14 cellular contexts compared by ENCODE assay signal in the genomic region with DNA sequence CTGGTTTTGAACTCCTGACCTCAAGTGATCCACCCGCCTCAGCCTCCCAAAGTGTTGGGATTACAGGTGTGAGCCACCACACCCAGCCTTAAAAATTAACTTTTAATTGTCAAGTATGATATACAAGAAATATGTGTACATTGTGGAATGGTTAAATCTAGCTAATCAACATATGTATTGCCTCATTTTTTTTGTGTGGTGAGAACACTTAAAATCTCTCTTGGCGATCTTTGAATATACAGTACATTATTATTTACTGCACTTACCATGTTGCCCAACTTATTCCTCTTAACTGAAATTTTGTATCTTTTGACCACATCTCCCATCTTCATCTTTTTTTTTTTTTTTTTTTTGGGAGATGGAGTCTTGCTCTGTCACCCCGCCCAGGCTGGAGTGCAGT. TPM values are rescaled to one million over a fixed set of nuclear protein-coding genes. Genes with fewer than 3 reads are reported as not detected.
DNase-seq lines count a peak whose midpoint lies in the region; ATAC-seq and TF ChIP-seq lines count a peak whose summit lies in the region.
"Had no signal": no experiment of that assay in that cellular context is flagged by ENCODE, and none has a peak within 500 bp of the region (broad histone marks: within the 10 kb centered on the region; RNA-seq: fewer than 3 reads in every experiment).

No MANE protein-coding gene starts in this region.

- H3K4me3 ChIP-seq in GM23338 (no peak overlapping the region), SJSA1 (no peak overlapping the region), fibroblast of villous mesenchyme (ENCODE audit: low read depth, low read length) (no peak overlapping the region), stomach (no peak overlapping the region)
- H3K4me3 ChIP-seq: BLaER1 had no signal

- DNase-seq in GM23338 (ENCODE audit: low spot score) = no peak
- DNase-seq in SJSA1 (ENCODE audit: low read depth in 1 of 2, low spot score in 2 of 2) = no peak
- peak; percentile 30 for DNase-seq in fibroblast of villous mesenchyme (ENCODE audit: low read depth)
- DNase-seq in stomach = no peak
- no peak for DNase-seq in SHP77 (lab: John Stamatoyannopoulos, UW)
- no peak for DNase-seq in T-helper 9 cell
- no peak for DNase-seq in HuH-7 (ENCODE audit: low spot score)
- DNase-seq: activated CD4-positive, alpha-beta T cell treated with anti-CD3 and anti-CD28 coated beads, Interleukin-2, amount 50 U/mL, for 1 hour; activated T-cell treated with anti-CD3 and anti-CD28 coated beads, Interleukin-2, amount 50 U/mL, for 72 hours; anterior cingulate cortex; NCI-H2029 treated with DMSO at 0.1 percent for 48 hours; NCI-H526 treated with DMSO at 0.1 percent for 48 hours; SIG-M5 had no signal

- H3F3A ChIP-seq in GM23338 (replicated peaks; ENCODE audit: low read depth) = no peaks in the 10 kb centered on the region

- H4K20me1 ChIP-seq in GM23338 (replicated peaks; ENCODE audit: insufficient read depth) = peaks cover 86% of the 10 kb centered on the region

- peaks cover 34% of the 10 kb centered on the region for H3K36me3 Mint-ChIP-seq in GM23338 (ENCODE audit: low read depth)

- H3K4me2 ChIP-seq in GM23338 = no peak overlapping the region

- peaks cover 5% of the 10 kb centered on the region; the same call in 1 of the 2 replicates for H3K4me1 ChIP-seq in GM23338 (ENCODE audit: insufficient read depth)
- peaks cover 11% of the 10 kb centered on the region for H3K4me1 ChIP-seq in SJSA1 (replicated peaks)
- peaks cover 36 to 92% (median 70%) of the 10 kb centered on the region in 4 donors for H3K4me1 ChIP-seq in stomach

- H3K36me3 ChIP-seq in GM23338 (ENCODE audit: insufficient read depth) (no peaks in the 10 kb centered on the region), SJSA1 (peaks cover 50% of the 10 kb centered on the region), stomach (peaks cover under 1 to 18% (median 10%) of the 10 kb centered on the region in 4 donors)

- H3K27me3 ChIP-seq in GM23338 (ENCODE audit: insufficient read depth) (no peaks in the 10 kb centered on the region), SJSA1 (replicated peaks) (no peaks in the 10 kb centered on the region), stomach (no peaks in the 10 kb centered on the region)
- H3K27me3 ChIP-seq: BLaER1 had no signal

- no peak overlapping the region for H3K27ac Mint-ChIP-seq in GM23338

- H3K4me1 Mint-ChIP-seq in GM23338 = peaks cover 11% of the 10 kb centered on the region

- H3K9me2 ChIP-seq in GM23338 (ENCODE audit: insufficient read depth) = no peaks in the 10 kb centered on the region

- peaks cover 7% of the 10 kb centered on the region for H3K27me3 Mint-ChIP-seq in GM23338 (ENCODE audit: insufficient read depth, low read depth, poor library complexity)

- TF ChIP-seq POLR2A in stomach (IDR thresholded peaks at IDR 0.05) = no peak

- ATAC-seq in GM23338 = no peak

- H3K27ac ChIP-seq in GM23338 (ENCODE audit: low read depth) = 0 out of 2 replicates have a peak overlapping the region, but pooled peaks have one; percentile 55
- H3K27ac ChIP-seq in SJSA1 = peak overlapping the region; percentile 68
- peak overlapping the region; percentile 21 to 80 (median 77) for H3K27ac ChIP-seq in stomach
- H3K27ac ChIP-seq: BLaER1 had no signal

- no peak overlapping the region for H3K4me3 Mint-ChIP-seq in GM23338
- H3K4me3 Mint-ChIP-seq: activated T-cell treated with anti-CD3 and anti-CD28 coated beads, Interleukin-2, amount 50 U/mL, for 72 hours had no signal

- H3K9me3 Mint-ChIP-seq in GM23338 = no peaks in the 10 kb centered on the region

- no peak overlapping the region for H2AFZ ChIP-seq in GM23338

- WGBS in stomach, 5 donors = 91 to 99% (median 96%) methylated on average over 3 of the region's 3 CpGs

- H3K79me2 ChIP-seq in GM23338 (replicated peaks; ENCODE audit: insufficient read depth) = peaks cover 97% of the 10 kb centered on the region

- intact Hi-C loops in stomach (cut with DNase I; ENCODE audit: low total_unique reads) = no loop called here

- TF ChIP-seq CTCF in GM23338 (conservative IDR thresholded peaks at IDR 0.05; ENCODE audit: low read depth in 2 of 2) (no peak), fibroblast of villous mesenchyme (IDR thresholded peaks at IDR 0.05; ENCODE audit: insufficient read depth, low read depth, low read length) (no peak), stomach (IDR thresholded peaks at IDR 0.05) (no peak)

- TF ChIP-seq EP300 in stomach (IDR thresholded peaks at IDR 0.05) = no peak

- H3K9me3 ChIP-seq in SJSA1 (replicated peaks) (no peaks in the 10 kb centered on the region), stomach (no peaks in the 10 kb centered on the region)

TF ChIP-seq in GM23338, 12 proteins besides CTCF, POLR2A, EP300 and RAD21 (continues in another document):
- TF ChIP-seq POLR2AphosphoS5 (IDR thresholded peaks at IDR 0.05; ENCODE audit: low read depth) = no peak
- no peak for TF ChIP-seq EZH2 (IDR thresholded peaks at IDR 0.05; ENCODE audit: low read depth, unreplicated experiment)
- no peak for TF ChIP-seq EZH2phosphoT487 (IDR thresholded peaks at IDR 0.05; ENCODE audit: unreplicated experiment)
- TF ChIP-seq ZNF331 (CRISPR knock-in tag; IDR thresholded peaks at IDR 0.05; ENCODE audit: low read depth) = no peak
- TF ChIP-seq STAT1 (IDR thresholded peaks at IDR 0.05; ENCODE audit: unreplicated experiment) = no peak
- no peak for TF ChIP-seq JUNB (IDR thresholded peaks at IDR 0.05; ENCODE audit: unreplicated experiment)
- TF ChIP-seq CREB1 (CRISPR knock-in tag; IDR thresholded peaks at IDR 0.05; ENCODE audit: low read depth) = no peak
- TF ChIP-seq, protein P1, sequence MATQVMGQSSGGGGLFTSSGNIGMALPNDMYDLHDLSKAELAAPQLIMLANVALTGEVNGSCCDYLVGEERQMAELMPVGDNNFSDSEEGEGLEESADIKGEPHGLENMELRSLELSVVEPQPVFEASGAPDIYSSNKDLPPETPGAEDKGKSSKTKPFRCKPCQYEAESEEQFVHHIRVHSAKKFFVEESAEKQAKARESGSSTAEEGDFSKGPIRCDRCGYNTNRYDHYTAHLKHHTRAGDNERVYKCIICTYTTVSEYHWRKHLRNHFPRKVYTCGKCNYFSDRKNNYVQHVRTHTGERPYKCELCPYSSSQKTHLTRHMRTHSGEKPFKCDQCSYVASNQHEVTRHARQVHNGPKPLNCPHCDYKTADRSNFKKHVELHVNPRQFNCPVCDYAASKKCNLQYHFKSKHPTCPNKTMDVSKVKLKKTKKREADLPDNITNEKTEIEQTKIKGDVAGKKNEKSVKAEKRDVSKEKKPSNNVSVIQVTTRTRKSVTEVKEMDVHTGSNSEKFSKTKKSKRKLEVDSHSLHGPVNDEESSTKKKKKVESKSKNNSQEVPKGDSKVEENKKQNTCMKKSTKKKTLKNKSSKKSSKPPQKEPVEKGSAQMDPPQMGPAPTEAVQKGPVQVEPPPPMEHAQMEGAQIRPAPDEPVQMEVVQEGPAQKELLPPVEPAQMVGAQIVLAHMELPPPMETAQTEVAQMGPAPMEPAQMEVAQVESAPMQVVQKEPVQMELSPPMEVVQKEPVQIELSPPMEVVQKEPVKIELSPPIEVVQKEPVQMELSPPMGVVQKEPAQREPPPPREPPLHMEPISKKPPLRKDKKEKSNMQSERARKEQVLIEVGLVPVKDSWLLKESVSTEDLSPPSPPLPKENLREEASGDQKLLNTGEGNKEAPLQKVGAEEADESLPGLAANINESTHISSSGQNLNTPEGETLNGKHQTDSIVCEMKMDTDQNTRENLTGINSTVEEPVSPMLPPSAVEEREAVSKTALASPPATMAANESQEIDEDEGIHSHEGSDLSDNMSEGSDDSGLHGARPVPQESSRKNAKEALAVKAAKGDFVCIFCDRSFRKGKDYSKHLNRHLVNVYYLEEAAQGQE (IDR thresholded peaks at IDR 0.05; ENCODE audit: unreplicated experiment) = no peak
- TF ChIP-seq ZNF114 (CRISPR knock-in tag; IDR thresholded peaks at IDR 0.05) = no peak
- TF ChIP-seq NANOG (IDR thresholded peaks at IDR 0.05; ENCODE audit: borderline replicate concordance) = no peak

RNA-seq across cellular contexts. Expression of a gene that starts 23.3 kb away (rescaled TPM):
- total RNA-seq in GM23338 (2014; rRNA removed; shearing (Covaris generic)) = 127 and 145 TPM in 2 replicates
- polyA plus RNA-seq in GM23338 (2016; fragmentation: Nextera tagmentation; extraction: Ambion mirVana) (147 and 161 TPM in 2 replicates), stomach (10 to 100 TPM; 22.2 to 28.0 (median 26.9) TPM)
- 61.6 and 66.1 TPM in 2 replicates for total RNA-seq in SJSA1 (2014; rRNA removed; shearing (Covaris generic))
- total RNA-seq in fibroblast of villous mesenchyme (120 and 130 TPM in 2 replicates), stomach (10 to 100 TPM; 26.4 to 97.9 (median 61.3) TPM)

RNA-seq across cellular contexts. Expression of a gene that starts 58.6 kb away (rescaled TPM):
- 4.4 and 6.3 TPM in 2 replicates for total RNA-seq in GM23338 (2014; rRNA removed; shearing (Covaris generic))
- polyA plus RNA-seq in GM23338 (2016; fragmentation: Nextera tagmentation; extraction: Ambion mirVana) = 3.1 and 3.7 TPM in 2 replicates
- total RNA-seq in SJSA1 (2014; rRNA removed; shearing (Covaris generic)) = 0.78 and 1.5 TPM in 2 replicates
- 3.9 and 5.8 TPM in 2 replicates for total RNA-seq in fibroblast of villous mesenchyme
- total RNA-seq in stomach = 100 to 1,000 TPM in 1 of 5 donors, 1 to 10 TPM in 3, not detected in 1; 3.5 to 120 (median 6.5) TPM
- polyA plus RNA-seq in stomach = 1 to 10 TPM in 2 of 3 donors, under 1 TPM in 1; 0.76 to 2.7 (median 1.8) TPM
